ENCODE assay signal across 12 cellular contexts in genomic region chr1:179353546-179353945, GRCh38. TPM values are rescaled to one million over a fixed set of nuclear protein-coding genes. Genes with fewer than 3 reads are reported as not detected.
DNase-seq lines count a peak whose midpoint lies in the region; ATAC-seq and TF ChIP-seq lines count a peak whose summit lies in the region.
"Had no signal": no experiment of that assay in that cellular context is flagged by ENCODE, and none has a peak within 500 bp of the region (broad histone marks: within the 10 kb centered on the region; RNA-seq: fewer than 3 reads in every experiment).

No MANE protein-coding gene starts in this region.

- no peaks in the 10 kb centered on the region for H3K27me3 Mint-ChIP-seq in CD4-positive, alpha-beta memory T cell
- H3K27me3 Mint-ChIP-seq: brain had no signal

- peaks cover 24 to 63% of the 10 kb centered on the region in 2 donors for H3K36me3 Mint-ChIP-seq in CD4-positive, alpha-beta memory T cell

- no peak for DNase-seq in CD4-positive, alpha-beta memory T cell
- DNase-seq in adrenal gland (peak in 6 of 7 donors; percentile 35 to 77 (median 62)), Right ventricle myocardium superior (no peak), ovary (peak in 3 of 5 donors; percentile 35 to 53 (median 41)), anterior cingulate cortex (lab: John Stamatoyannopoulos, UW) (no peak), RKO (ENCODE audit: low spot score) (no peak), NCI-H526 (lab: John Stamatoyannopoulos, UW) (no peak), NCI-H1436 (lab: John Stamatoyannopoulos, UW) (no peak)
- DNase-seq: C1 segment of cervical spinal cord, esophagus squamous epithelium, NCI-H1105 treated with DMSO at 0.1 percent for 48 hours had no signal

- H3K4me3 ChIP-seq in CD4-positive, alpha-beta memory T cell (ENCODE audit: low read length in 2 of 2) = no peak overlapping the region
- H3K4me3 ChIP-seq in adrenal gland = no peak overlapping the region
- no peak overlapping the region for H3K4me3 ChIP-seq in ovary
- H3K4me3 ChIP-seq: esophagus squamous epithelium had no signal

- H3K4me1 Mint-ChIP-seq in CD4-positive, alpha-beta memory T cell = peaks cover 0 to 4% (median 0%) of the 10 kb centered on the region in 4 donors

- H3K27me3 ChIP-seq in CD4-positive, alpha-beta memory T cell (ENCODE audit: insufficient read depth, low read length) = no peaks in the 10 kb centered on the region
- H3K27me3 ChIP-seq in adrenal gland = no peaks in the 10 kb centered on the region
- H3K27me3 ChIP-seq in ovary = no peaks in the 10 kb centered on the region
- H3K27me3 ChIP-seq: esophagus squamous epithelium had no signal

- peak; percentile 98 for ATAC-seq in Right ventricle myocardium superior (ENCODE audit: poor library complexity)

- H3K27ac Mint-ChIP-seq in CD4-positive, alpha-beta memory T cell = peak overlapping the region in 4 of 7 donors; percentile 6 to 56 (median 32)

- intact Hi-C loops in CD4-positive, alpha-beta memory T cell (cut with micrococcal nuclease) = loop anchor here (5.0 kb wide), 1 partner anchor 56 kb away; no protein-coding TSS in a partner anchor
- intact Hi-C loops in adrenal gland (cut with DNase I) (no loop called here), Right ventricle myocardium superior (cut with DNase I) (no loop called here), ovary (cut with DNase I) (no loop called here)

- H3K27ac ChIP-seq in CD4-positive, alpha-beta memory T cell (ENCODE audit: low read depth, low read length) = no peak overlapping the region
- H3K27ac ChIP-seq in adrenal gland = peak overlapping the region in 2 of 5 donors; percentile 48 to 66
- peak overlapping the region in 1 of 2 donors; percentile 42 for H3K27ac ChIP-seq in ovary
- H3K27ac ChIP-seq: esophagus squamous epithelium had no signal

- CTCF ChIA-PET in CD4-positive, alpha-beta memory T cell (lab: Charles Lee; ENCODE audit: partially characterized antibody) = interaction anchor here (0.6 to 2.0 kb wide), 2 partner anchors 16 to 232 kb away, joined by 5 to 6 read pairs; no protein-coding TSS in a partner anchor

- TF ChIP-seq CTCF in adrenal gland (IDR thresholded peaks at IDR 0.05) (no peak), ovary (IDR thresholded peaks at IDR 0.05) (no peak)

- no peaks in the 10 kb centered on the region for H3K9me3 ChIP-seq in CD4-positive, alpha-beta memory T cell (ENCODE audit: control insufficient read depth in 1 of 2, low read length in 2 of 2)
- H3K9me3 ChIP-seq in adrenal gland (replicated peaks in 1 of 3) (no peaks in the 10 kb centered on the region), ovary (no peaks in the 10 kb centered on the region)
- H3K9me3 ChIP-seq: esophagus squamous epithelium had no signal

- H3K9me3 Mint-ChIP-seq in CD4-positive, alpha-beta memory T cell = no peaks in the 10 kb centered on the region
- H3K9me3 Mint-ChIP-seq: brain had no signal

- no peak overlapping the region for H3K4me3 Mint-ChIP-seq in CD4-positive, alpha-beta memory T cell
- H3K4me3 Mint-ChIP-seq: brain had no signal

- 25 to 35% (median 33%) methylated on average over 5 of the region's 5 CpGs for WGBS in adrenal gland, 4 donors
- WGBS in ovary, 3 donors = 6 to 12% (median 9%) methylated on average over 5 of the region's 5 CpGs

- no peak for TF ChIP-seq EP300 in ovary (IDR thresholded peaks at IDR 0.05)

- POLR2A ChIA-PET in CD4-positive, alpha-beta memory T cell (lab: Charles Lee; ENCODE audit: partially characterized antibody) = no interaction called here

- peaks cover 37% of the 10 kb centered on the region for H3K36me3 ChIP-seq in CD4-positive, alpha-beta memory T cell (ENCODE audit: insufficient read depth, low read length)
- H3K36me3 ChIP-seq in adrenal gland (replicated peaks in 1 of 2) (peaks cover 0 to 41% of the 10 kb centered on the region in 2 donors), ovary (no peaks in the 10 kb centered on the region)

- H3K4me1 ChIP-seq in CD4-positive, alpha-beta memory T cell (ENCODE audit: insufficient read depth, low read length) = no peaks in the 10 kb centered on the region
- H3K4me1 ChIP-seq in adrenal gland (replicated peaks in 1 of 2) = peaks cover 6 to 11% of the 10 kb centered on the region in 2 donors
- no peaks in the 10 kb centered on the region for H3K4me1 ChIP-seq in ovary (ENCODE audit: insufficient read depth)

- TF ChIP-seq POLR2A in adrenal gland (IDR thresholded peaks at IDR 0.05) = no peak
- no peak for TF ChIP-seq POLR2A in ovary (IDR thresholded peaks at IDR 0.05)

RNA-seq across cellular contexts. Expression of gene AXDND1, which starts 12.2 kb away (rescaled TPM):
- 1 to 10 TPM in 1 of 2 experiments, under 1 TPM in 1; 0.44 to 1.3 TPM for total RNA-seq in CD4-positive, alpha-beta memory T cell
- polyA plus RNA-seq in CD4-positive, alpha-beta memory T cell = not detected
- total RNA-seq in adrenal gland (10 to 100 TPM in 1 of 8 donors, 1 to 10 TPM in 6, not detected in 1; 1.2 to 24.6 (median 3.6) TPM), Right ventricle myocardium superior (not detected), ovary (1 to 10 TPM in 1 of 7 donors, under 1 TPM in 4, not detected in 2; 0.07 to 4.1 (median 0.15) TPM)
- polyA plus RNA-seq in adrenal gland (1 to 10 TPM; 1.3 to 4.0 (median 3.8) TPM), ovary (under 1 TPM in 1 of 2 donors, not detected in 1; 0.18 TPM)

RNA-seq across cellular contexts. Expression of gene SOAT1, which starts 59.9 kb away (rescaled TPM):
- 10 to 100 TPM; 51.2 to 51.6 TPM for total RNA-seq in CD4-positive, alpha-beta memory T cell
- 100 to 1,000 TPM in 1 of 2 donors, 10 to 100 TPM in 1; 81.0 to 103 TPM for polyA plus RNA-seq in CD4-positive, alpha-beta memory T cell
- total RNA-seq in adrenal gland (100 to 1,000 TPM; 127 to 803 (median 239) TPM), Right ventricle myocardium superior (8.5 TPM), ovary (10 to 100 TPM in 6 of 7 donors, 1 to 10 TPM in 1; 9.3 to 55.3 (median 35.8) TPM)
- polyA plus RNA-seq in adrenal gland (100 to 1,000 TPM in 1 of 3 donors, 10 to 100 TPM in 2; 36.9 to 675 (median 49.4) TPM), ovary (10 to 100 TPM in 1 of 2 donors, 1 to 10 TPM in 1; 6.8 to 48.5 TPM)

Comparison
In these comparisons a context has a peak if more than half of its experiments do, and no peak if none do; other contexts are left out.
1. DNase-seq: peak in adrenal gland (6 of 7) and ovary (3 of 5); none in CD4-positive, alpha-beta memory T cell (0 of 5), Right ventricle myocardium superior (single experiment), anterior cingulate cortex (0 of 58), RKO (single experiment), NCI-H526 (0 of 2) and NCI-H1436 (single experiment).